ENCODE assay signal across 12 cellular contexts in the genomic region with DNA sequence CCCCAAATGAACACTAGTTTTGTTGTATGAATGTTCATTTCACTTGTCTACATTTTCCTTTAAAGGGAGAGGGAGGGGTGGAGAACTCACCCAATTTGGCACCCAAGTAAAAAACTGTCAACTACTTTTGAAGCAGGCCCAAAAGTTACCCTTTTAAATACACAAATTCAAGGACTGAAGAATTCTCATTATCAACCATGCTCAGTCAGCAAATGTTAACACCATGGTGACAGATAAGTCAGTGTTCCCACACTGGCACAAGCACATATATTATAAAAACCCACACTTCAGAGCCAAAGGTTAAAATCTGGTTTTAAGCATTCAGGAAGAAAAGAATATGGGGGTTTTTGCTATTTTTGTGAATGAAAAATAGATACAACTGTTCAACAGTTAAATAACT. TPM values are rescaled to one million over a fixed set of nuclear protein-coding genes. Genes with fewer than 3 reads are reported as not detected.
A peak's percentile ranks its signal among the peaks of the same experiment; 100 is the strongest.
DNase-seq lines count a peak whose midpoint lies in the region; ATAC-seq and TF ChIP-seq lines count a peak whose summit lies in the region.
"Had no signal": no experiment of that assay in that cellular context is flagged by ENCODE, and none has a peak within 500 bp of the region (broad histone marks: within the 10 kb centered on the region; RNA-seq: fewer than 3 reads in every experiment).

No MANE protein-coding gene starts in this region.

- H3K4me3 Mint-ChIP-seq in GM23338 (peak overlapping the region; percentile 54), T-cell (peak overlapping the region; percentile 10 to 30 (median 13))

- no peak for TF ChIP-seq EP300 in gastroesophageal sphincter (IDR thresholded peaks at IDR 0.05)

- no peak overlapping the region for H3K9ac ChIP-seq in parathyroid adenoma

- H3K9me3 Mint-ChIP-seq in GM23338 (no peaks in the 10 kb centered on the region), T-cell (no peaks in the 10 kb centered on the region)

- no peak for TF ChIP-seq CTCF in GM23338 (conservative IDR thresholded peaks at IDR 0.05; ENCODE audit: low read depth in 2 of 2)
- no peak for TF ChIP-seq CTCF in gastroesophageal sphincter (IDR thresholded peaks at IDR 0.05)
- no peak for TF ChIP-seq CTCF in parathyroid adenoma (IDR thresholded peaks at IDR 0.05)

- CTCF ChIA-PET in T-cell (lab: Charles Lee) = interaction anchor here (0.7 to 1.6 kb wide), 5 partner anchors 8 to 42 kb away, joined by 3 to 8 read pairs (median 3); a partner anchor contains a TSS

- TF ChIP-seq POLR2A in gastroesophageal sphincter (IDR thresholded peaks at IDR 0.05) = no peak

- DNase-seq in GM23338 (ENCODE audit: low spot score) (no peak), T-cell (no peak), Ammon's horn (ENCODE audit: low spot score) (no peak), kidney tubule cell (ENCODE audit: low spot score) (no peak)
- DNase-seq: activated CD8-positive, alpha-beta memory T cell treated with anti-CD3 and anti-CD28 coated beads for 24 hours; colonic mucosa; NCI-H1417; NCI-H510A had no signal

- ATAC-seq in GM23338 (no peak), T-cell (replicated peaks in 1 of 4) (no peak), gastroesophageal sphincter (no peak), GM19467 (IDR thresholded peaks at IDR 0.05; ENCODE audit: unreplicated experiment) (no peak)

- H3K4me1 Mint-ChIP-seq in GM23338 = peaks cover 51% of the 10 kb centered on the region
- peaks cover 83 to 94% (median 94%) of the 10 kb centered on the region in 3 donors for H3K4me1 Mint-ChIP-seq in T-cell

- no peaks in the 10 kb centered on the region for H3K9me3 ChIP-seq in gastroesophageal sphincter
- H3K9me3 ChIP-seq in parathyroid adenoma (ENCODE audit: control insufficient read depth, low read length) = no peaks in the 10 kb centered on the region
- H3K9me3 ChIP-seq: colonic mucosa, suprapubic skin had no signal

- H3K4me2 ChIP-seq in GM23338 (peak overlapping the region; percentile 68), parathyroid adenoma (ENCODE audit: low read length) (peak overlapping the region; percentile 10)

- H3K9me2 ChIP-seq in GM23338 (ENCODE audit: insufficient read depth) = no peaks in the 10 kb centered on the region

- H3K36me3 ChIP-seq in GM23338 (ENCODE audit: insufficient read depth) (peaks cover 3% of the 10 kb centered on the region; the same call in 1 of the 2 replicates), gastroesophageal sphincter (peaks cover 0 to 13% of the 10 kb centered on the region in 2 donors), parathyroid adenoma (ENCODE audit: control insufficient read depth, insufficient read depth, low read length) (no peaks in the 10 kb centered on the region)
- H3K36me3 ChIP-seq: colonic mucosa had no signal

- H3K4me1 ChIP-seq in GM23338 (ENCODE audit: insufficient read depth) (peaks cover 51% of the 10 kb centered on the region), gastroesophageal sphincter (peaks cover 31 to 98% (median 47%) of the 10 kb centered on the region in 3 donors), parathyroid adenoma (peaks cover 22% of the 10 kb centered on the region)
- H3K4me1 ChIP-seq: colonic mucosa had no signal

- POLR2A ChIA-PET in T-cell (lab: Charles Lee) = interaction anchor here in 1 of 2 donors (1.0 kb wide), 1 partner anchor 11 kb away, joined by 3 read pairs; no protein-coding TSS in a partner anchor

- H3K27ac ChIP-seq in GM23338 (ENCODE audit: low read depth) (peak overlapping the region; percentile 60), gastroesophageal sphincter (peak overlapping the region; percentile 47 to 57 (median 54)), parathyroid adenoma (no peak overlapping the region)
- H3K27ac ChIP-seq: colonic mucosa, suprapubic skin had no signal

- H2AFZ ChIP-seq in GM23338 (no peak overlapping the region), parathyroid adenoma (no peak overlapping the region)

- H3K27me3 Mint-ChIP-seq in GM23338 (ENCODE audit: insufficient read depth, low read depth, poor library complexity) = no peaks in the 10 kb centered on the region
- no peaks in the 10 kb centered on the region for H3K27me3 Mint-ChIP-seq in T-cell

- H3K27me3 ChIP-seq in GM23338 (ENCODE audit: insufficient read depth) = no peaks in the 10 kb centered on the region
- H3K27me3 ChIP-seq in gastroesophageal sphincter = no peaks in the 10 kb centered on the region
- H3K27me3 ChIP-seq in parathyroid adenoma (ENCODE audit: control insufficient read depth, insufficient read depth, low read length) = no peaks in the 10 kb centered on the region
- H3K27me3 ChIP-seq: colonic mucosa, suprapubic skin had no signal

- peaks cover 29% of the 10 kb centered on the region for H4K20me1 ChIP-seq in GM23338 (replicated peaks; ENCODE audit: insufficient read depth)

- H3K4me3 ChIP-seq in GM23338 (peak overlapping the region; percentile 11), gastroesophageal sphincter (no peak overlapping the region), parathyroid adenoma (ENCODE audit: low read depth, low read length) (no peak overlapping the region)
- H3K4me3 ChIP-seq: colonic mucosa, suprapubic skin had no signal

- H3K79me2 ChIP-seq in GM23338 (replicated peaks; ENCODE audit: insufficient read depth) (peaks cover 100% of the 10 kb centered on the region), parathyroid adenoma (peaks cover 39% of the 10 kb centered on the region)

- peak overlapping the region; percentile 86 for H3K27ac Mint-ChIP-seq in GM23338
- H3K27ac Mint-ChIP-seq in T-cell = peak overlapping the region; percentile 29 to 82

- H3F3A ChIP-seq in GM23338 (replicated peaks; ENCODE audit: low read depth) = no peaks in the 10 kb centered on the region

- H3K36me3 Mint-ChIP-seq in GM23338 (ENCODE audit: low read depth) (peaks cover 50% of the 10 kb centered on the region), T-cell (peaks cover 53% of the 10 kb centered on the region)

TF ChIP-seq in GM23338, 12 proteins besides CTCF, POLR2A, EP300 and RAD21:
- no peak for TF ChIP-seq EZH2 (IDR thresholded peaks at IDR 0.05; ENCODE audit: low read depth, unreplicated experiment)
- no peak for TF ChIP-seq EZH2phosphoT487 (IDR thresholded peaks at IDR 0.05; ENCODE audit: unreplicated experiment)
- TF ChIP-seq, protein P1, sequence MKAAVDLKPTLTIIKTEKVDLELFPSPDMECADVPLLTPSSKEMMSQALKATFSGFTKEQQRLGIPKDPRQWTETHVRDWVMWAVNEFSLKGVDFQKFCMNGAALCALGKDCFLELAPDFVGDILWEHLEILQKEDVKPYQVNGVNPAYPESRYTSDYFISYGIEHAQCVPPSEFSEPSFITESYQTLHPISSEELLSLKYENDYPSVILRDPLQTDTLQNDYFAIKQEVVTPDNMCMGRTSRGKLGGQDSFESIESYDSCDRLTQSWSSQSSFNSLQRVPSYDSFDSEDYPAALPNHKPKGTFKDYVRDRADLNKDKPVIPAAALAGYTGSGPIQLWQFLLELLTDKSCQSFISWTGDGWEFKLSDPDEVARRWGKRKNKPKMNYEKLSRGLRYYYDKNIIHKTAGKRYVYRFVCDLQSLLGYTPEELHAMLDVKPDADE (IDR thresholded peaks at IDR 0.05) = no peak
- TF ChIP-seq, protein P2, sequence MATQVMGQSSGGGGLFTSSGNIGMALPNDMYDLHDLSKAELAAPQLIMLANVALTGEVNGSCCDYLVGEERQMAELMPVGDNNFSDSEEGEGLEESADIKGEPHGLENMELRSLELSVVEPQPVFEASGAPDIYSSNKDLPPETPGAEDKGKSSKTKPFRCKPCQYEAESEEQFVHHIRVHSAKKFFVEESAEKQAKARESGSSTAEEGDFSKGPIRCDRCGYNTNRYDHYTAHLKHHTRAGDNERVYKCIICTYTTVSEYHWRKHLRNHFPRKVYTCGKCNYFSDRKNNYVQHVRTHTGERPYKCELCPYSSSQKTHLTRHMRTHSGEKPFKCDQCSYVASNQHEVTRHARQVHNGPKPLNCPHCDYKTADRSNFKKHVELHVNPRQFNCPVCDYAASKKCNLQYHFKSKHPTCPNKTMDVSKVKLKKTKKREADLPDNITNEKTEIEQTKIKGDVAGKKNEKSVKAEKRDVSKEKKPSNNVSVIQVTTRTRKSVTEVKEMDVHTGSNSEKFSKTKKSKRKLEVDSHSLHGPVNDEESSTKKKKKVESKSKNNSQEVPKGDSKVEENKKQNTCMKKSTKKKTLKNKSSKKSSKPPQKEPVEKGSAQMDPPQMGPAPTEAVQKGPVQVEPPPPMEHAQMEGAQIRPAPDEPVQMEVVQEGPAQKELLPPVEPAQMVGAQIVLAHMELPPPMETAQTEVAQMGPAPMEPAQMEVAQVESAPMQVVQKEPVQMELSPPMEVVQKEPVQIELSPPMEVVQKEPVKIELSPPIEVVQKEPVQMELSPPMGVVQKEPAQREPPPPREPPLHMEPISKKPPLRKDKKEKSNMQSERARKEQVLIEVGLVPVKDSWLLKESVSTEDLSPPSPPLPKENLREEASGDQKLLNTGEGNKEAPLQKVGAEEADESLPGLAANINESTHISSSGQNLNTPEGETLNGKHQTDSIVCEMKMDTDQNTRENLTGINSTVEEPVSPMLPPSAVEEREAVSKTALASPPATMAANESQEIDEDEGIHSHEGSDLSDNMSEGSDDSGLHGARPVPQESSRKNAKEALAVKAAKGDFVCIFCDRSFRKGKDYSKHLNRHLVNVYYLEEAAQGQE (IDR thresholded peaks at IDR 0.05; ENCODE audit: unreplicated experiment) = no peak
- TF ChIP-seq CREB1 (CRISPR knock-in tag; IDR thresholded peaks at IDR 0.05; ENCODE audit: low read depth) = no peak
TF ChIP-seq in GM23338: peak in this region for 0.

RNA-seq across cellular contexts. Expression of a gene that starts 31.6 kb away (rescaled TPM):
- 233 and 235 TPM in 2 replicates for total RNA-seq in GM23338 (2014; rRNA removed; shearing (Covaris generic))
- 110 and 114 TPM in 2 replicates for polyA plus RNA-seq in GM23338 (2016; fragmentation: Nextera tagmentation; extraction: Ambion mirVana)
- total RNA-seq in T-cell = 100 to 1,000 TPM; 161 to 193 (median 178) TPM
- total RNA-seq in gastroesophageal sphincter = 100 to 1,000 TPM; 264 to 414 (median 344) TPM
